10 cellular contexts compared by ENCODE assay signal in genomic region chr11:126415128-126415527, GRCh38. TPM values are rescaled to one million over a fixed set of nuclear protein-coding genes. Genes with fewer than 3 reads are reported as not detected.
DNase-seq lines count a peak whose midpoint lies in the region; ATAC-seq and TF ChIP-seq lines count a peak whose summit lies in the region.
"Had no signal": no experiment of that assay in that cellular context is flagged by ENCODE, and none has a peak within 500 bp of the region (broad histone marks: within the 10 kb centered on the region; RNA-seq: fewer than 3 reads in every experiment).

No MANE protein-coding gene starts in this region.

- H3K36me3 ChIP-seq in transverse colon: no peaks in the 10 kb centered on the region

- TF ChIP-seq POLR2A in transverse colon (IDR thresholded peaks at IDR 0.05): no peak

- peak overlapping the region; percentile 77 to 86 (median 82) for H3K27ac ChIP-seq in transverse colon

- H3K9me3 ChIP-seq in transverse colon: no peaks in the 10 kb centered on the region

- ATAC-seq in HG03025 (IDR thresholded peaks at IDR 0.05; ENCODE audit: low FRiP score, unreplicated experiment): no peak
- no peak for ATAC-seq in GM19035 (IDR thresholded peaks at IDR 0.05; ENCODE audit: unreplicated experiment)
- no peak for ATAC-seq in HG03565 (IDR thresholded peaks at IDR 0.05; ENCODE audit: unreplicated experiment)
- no peak for ATAC-seq in HG03095 (IDR thresholded peaks at IDR 0.05; ENCODE audit: unreplicated experiment)

- WGBS in transverse colon (ENCODE audit: low coverage in 1 of 2), 2 donors: 53% methylated on average over 7 of the region's 7 CpGs; no CpG with 5 or more reads in 1 of the 2 donors

- intact Hi-C loops in cardiac septum (cut with DNase I) (loop anchor here (1.0 to 10.0 kb wide), 2 partner anchors 60 to 97 kb away; partner anchors contain the start of gene ST3GAL4), transverse colon (cut with DNase I; ENCODE audit: low total_unique reads) (no loop called here)

- peaks cover 16 to 41% (median 29%) of the 10 kb centered on the region in 4 donors for H3K4me1 ChIP-seq in transverse colon

- in situ Hi-C loops in astrocyte of the cerebellum (cut with HindIII; ENCODE audit: low sequenced_read_pairs) (no loop called here), transverse colon (cut with MboI; ENCODE audit: low pct_ligation_motif_present in 1 of 4, low pct_unique_long_range_greater_than_20kb in 1 of 4, low sequenced_read_pairs in 3 of 4) (loop anchor here in 2 of 4 donors (10.0 to 25.0 kb wide), 2 partner anchors 100 to 103 kb away; partner anchors contain the start of gene DCPS (in 1 of the 2))

- H3K27me3 ChIP-seq in transverse colon: no peaks in the 10 kb centered on the region

- H3K4me3 ChIP-seq in astrocyte of the cerebellum (ENCODE audit: low read depth, low read length) (no peak overlapping the region), transverse colon (no peak overlapping the region)

- DNase-seq in astrocyte of the cerebellum (ENCODE audit: low read depth): peak; percentile 18
- peak; percentile 89 for DNase-seq in cardiac septum (ENCODE audit: low spot score)
- peak in 50 of 56 donors; percentile 11 to 81 (median 56) for DNase-seq in nucleus accumbens (lab: John Stamatoyannopoulos, UW)
- peak; percentile 78 for DNase-seq in transverse colon
- DNase-seq: DMS53, NCI-H774 had no signal

- no peak for TF ChIP-seq CTCF in astrocyte of the cerebellum (IDR thresholded peaks at IDR 0.05; ENCODE audit: low read depth, low read length, missing control alignments)
- TF ChIP-seq CTCF in transverse colon (IDR thresholded peaks at IDR 0.05): no peak

- TF ChIP-seq EP300 in transverse colon (IDR thresholded peaks at IDR 0.05; ENCODE audit: low read depth): no peak

RNA-seq across cellular contexts. Expression of gene ST3GAL4, which starts 59.6 kb away (rescaled TPM):
- total RNA-seq in cardiac septum (55.1 TPM), transverse colon (100 to 1,000 TPM in 3 of 4 donors, 10 to 100 TPM in 1; 26.1 to 206 (median 166) TPM)

Comparison
In these comparisons a context has a peak if more than half of its experiments do, and no peak if none do; other contexts are left out.
1. DNase-seq: peak in every context shown above with its lines; median percentile 89 in cardiac septum; 78 in transverse colon; 56 in nucleus accumbens; 18 in astrocyte of the cerebellum.